In genomic region chr1:109201123-109201703, GRCh38 we compare ENCODE assay signal across 8 cellular contexts. TPM values are rescaled to one million over a fixed set of nuclear protein-coding genes. Genes with fewer than 3 reads are reported as not detected.
DNase-seq lines count a peak whose midpoint lies in the region; ATAC-seq and TF ChIP-seq lines count a peak whose summit lies in the region.

No MANE protein-coding gene starts in this region.

- H3K36me3 ChIP-seq in esophagus muscularis mucosa, result no peaks in the 10 kb centered on the region
- H3K36me3 ChIP-seq in osteoblast (ENCODE audit: insufficient read depth, low read length), result no peaks in the 10 kb centered on the region

- H3K27ac ChIP-seq in esophagus muscularis mucosa (replicated peaks in 1 of 4) (no peak overlapping the region), osteoblast (ENCODE audit: low read depth, low read length) (peak overlapping the region; percentile 21)

- TF ChIP-seq CTCF in esophagus muscularis mucosa (IDR thresholded peaks at IDR 0.05), result peak; percentile 25 to 43 (median 26)
- TF ChIP-seq CTCF in osteoblast (IDR thresholded peaks at IDR 0.05; ENCODE audit: extremely low read depth, low read depth, low read length), result peak; percentile 97

- no peaks in the 10 kb centered on the region for H3K79me2 ChIP-seq in osteoblast (ENCODE audit: insufficient read depth, low read length)

- DNase-seq in SIG-M5 treated with dmso at 0.1 percent for 504 hours (lab: John Stamatoyannopoulos, UW; ENCODE audit: unreplicated experiment) (peak; percentile 45), SIG-M5 (lab: John Stamatoyannopoulos, UW) (no peak), NCI-H1694 treated with DMSO at 0.1 percent for 48 hours (lab: John Stamatoyannopoulos, UW) (peak; percentile 81), esophagus muscularis mucosa (ENCODE audit: extremely low spot score) (no peak), osteoblast (ENCODE audit: insufficient read length, low spot score, missing footprints) (peak; percentile 95), GM19240 (ENCODE audit: insufficient read length, low spot score) (no peak)
- peak; percentile 12 to 23 for DNase-seq in activated CD8-positive, alpha-beta memory T cell treated with anti-CD3 and anti-CD28 coated beads for 4 hours (ENCODE audit: low read depth in 2 of 2)

- no peaks in the 10 kb centered on the region for H3K27me3 ChIP-seq in esophagus muscularis mucosa
- no peaks in the 10 kb centered on the region for H3K27me3 ChIP-seq in osteoblast (ENCODE audit: insufficient read depth, low read length)

- WGBS in esophagus muscularis mucosa, result 61% methylated on average over 2 of the region's 2 CpGs

- H3K4me1 ChIP-seq in esophagus muscularis mucosa (peaks cover 6 to 19% (median 14%) of the 10 kb centered on the region in 4 donors), osteoblast (ENCODE audit: insufficient read depth, low read length) (peaks cover 26% of the 10 kb centered on the region)

- no peak for ATAC-seq in HG02763 (IDR thresholded peaks at IDR 0.05; ENCODE audit: unreplicated experiment)

- H3K9me3 ChIP-seq in esophagus muscularis mucosa, result no peaks in the 10 kb centered on the region
- H3K9me3 ChIP-seq in osteoblast (ENCODE audit: low read depth, low read length), result no peaks in the 10 kb centered on the region

- peak overlapping the region; percentile 53 for H3K4me2 ChIP-seq in osteoblast (ENCODE audit: insufficient read depth, low read length)

- intact Hi-C loops in esophagus muscularis mucosa (cut with DNase I), result no loop called here

- TF ChIP-seq EP300 in esophagus muscularis mucosa (IDR thresholded peaks at IDR 0.05), result no peak

- TF ChIP-seq POLR2A in esophagus muscularis mucosa (IDR thresholded peaks at IDR 0.05; ENCODE audit: low read depth), result no peak

- no peak overlapping the region for H2AFZ ChIP-seq in osteoblast (ENCODE audit: low read length)

- H3K4me3 ChIP-seq in esophagus muscularis mucosa, result no peak overlapping the region
- H3K4me3 ChIP-seq in osteoblast (ENCODE audit: insufficient read depth, low read length), result peak overlapping the region; percentile 24

- H4K20me1 ChIP-seq in osteoblast (ENCODE audit: insufficient read depth, low read length), result no peaks in the 10 kb centered on the region

RNA-seq across cellular contexts. Expression of gene SARS1, which starts 12.5 kb away (rescaled TPM):
- total RNA-seq in esophagus muscularis mucosa (100 to 1,000 TPM; 125 to 180 (median 144) TPM), osteoblast (361 and 392 TPM in 2 replicates)

RNA-seq across cellular contexts. Expression of gene CELSR2, which starts 48.1 kb away (rescaled TPM):
- total RNA-seq in esophagus muscularis mucosa, result 10 to 100 TPM in 2 of 4 donors, 1 to 10 TPM in 2; 7.8 to 20.4 (median 10.5) TPM
- total RNA-seq in osteoblast, result 1.4 and 1.5 TPM in 2 replicates

Comparison
In these comparisons a context has a peak if more than half of its experiments do, and no peak if none do; other contexts are left out.
1. DNase-seq: peak in SIG-M5 treated with dmso at 0.1 percent for 504 hours (single experiment), NCI-H1694 treated with DMSO at 0.1 percent for 48 hours (single experiment), activated CD8-positive, alpha-beta memory T cell treated with anti-CD3 and anti-CD28 coated beads for 4 hours (2 of 2) and osteoblast (single experiment); none in SIG-M5 (single experiment), esophagus muscularis mucosa (single experiment) and GM19240 (single experiment).